Comparison of ENCODE assay signal across 13 cellular contexts in genomic region chr2:45331034-45331786, GRCh38.
A peak's percentile ranks its signal among the peaks of the same experiment; 100 is the strongest.
DNase-seq lines count a peak whose midpoint lies in the region; ATAC-seq, FAIRE-seq and TF ChIP-seq lines count a peak whose summit lies in the region.
"Had no signal": no experiment of that assay in that cellular context is flagged by ENCODE, and none has a peak within 500 bp of the region (broad histone marks: within the 10 kb centered on the region; RNA-seq: fewer than 3 reads in every experiment).

No MANE protein-coding gene starts in this region.

- TF ChIP-seq CTCF in 22Rv1 (IDR thresholded peaks at IDR 0.05) (no peak), HepG2 (CRISPR knock-in tag; IDR thresholded peaks at IDR 0.05) (no peak), GM20000 (IDR thresholded peaks at IDR 0.05; ENCODE audit: extremely low read depth, missing control alignments) (no peak)

- H2AFZ ChIP-seq in HepG2 (ENCODE audit: low read length): no peak overlapping the region

- no peak for TF ChIP-seq RAD21 in HepG2 (CRISPR knock-in tag; IDR thresholded peaks at IDR 0.05)

- no peaks in the 10 kb centered on the region for H4K20me1 ChIP-seq in HepG2 (ENCODE audit: insufficient read depth, low read length)

- peaks cover 2 to 61% of the 10 kb centered on the region in 2 experiments; a peak in 4 of 5 replicates for H3K27me3 ChIP-seq in HepG2 (ENCODE audit: control insufficient read depth in 1 of 2, insufficient read depth in 2 of 2, low read length in 2 of 2)
- H3K27me3 ChIP-seq: ascending aorta had no signal

- no peaks in the 10 kb centered on the region for H3K79me2 ChIP-seq in HepG2 (ENCODE audit: insufficient read depth, low read length)

- H3K4me3 ChIP-seq in HepG2 (replicated peaks in 1 of 3; ENCODE audit: insufficient read depth in 1 of 3, low read depth in 2 of 3, low read length in 3 of 3): no peak overlapping the region
- H3K4me3 ChIP-seq: ascending aorta had no signal

- WGBS in HepG2 (ENCODE audit: low lambda C conversion rate): 5% methylated on average over 13 of the region's 13 CpGs

- H3K27ac ChIP-seq in 22Rv1 (peak overlapping the region; percentile 65), HepG2 (ENCODE audit: extremely low read length, insufficient read depth, low read length) (no peak overlapping the region)
- H3K27ac ChIP-seq: ascending aorta had no signal

- FAIRE-seq in HepG2 (lab: Jason Lieb, UNC): no peak

- H3K36me3 ChIP-seq in HepG2 (replicated peaks in 1 of 2; ENCODE audit: control insufficient read depth in 1 of 2, insufficient read depth in 2 of 2, low read length in 2 of 2): no peaks in the 10 kb centered on the region
- H3K36me3 ChIP-seq: ascending aorta had no signal

- POLR2A ChIA-PET in HepG2 (lab: Yijun Ruan, JAX): interaction anchor here (0.7 to 4.2 kb wide), 8 partner anchors 12 to 94 kb away, joined by 3 to 22 read pairs (median 4); no protein-coding TSS in a partner anchor

- ATAC-seq in HepG2: peak; percentile 63
- ATAC-seq in HG03469 (IDR thresholded peaks at IDR 0.05; ENCODE audit: unreplicated experiment): no peak
- ATAC-seq in HG02759 (IDR thresholded peaks at IDR 0.05; ENCODE audit: unreplicated experiment): no peak
- ATAC-seq: activated T-helper 17 cell treated with anti-CD3 and anti-CD28 coated beads, Interleukin-2, amount 50 U/mL, for 72 hours had no signal

- 0 out of 4 replicates have a peak, but pooled peaks of 1 of the 2 experiments have one; percentile 15 for TF ChIP-seq EP300 in HepG2 (IDR thresholded peaks at IDR 0.05; ENCODE audit: low read depth in 2 of 2, low read length in 2 of 2)
- TF ChIP-seq EP300 in HepG2 (CRISPR knock-in tag; IDR thresholded peaks at IDR 0.05; ENCODE audit: borderline replicate concordance): no peak

- H3K4me2 ChIP-seq in HepG2 (ENCODE audit: low read depth, low read length): peak overlapping the region; percentile 38

- no peak for TF ChIP-seq POLR2A in HepG2 (IDR thresholded peaks at IDR 0.05; ENCODE audit: insufficient read depth in 1 of 2, low read depth in 2 of 2, low read length in 2 of 2)

- in situ Hi-C loops in HepG2 (cut with HindIII; ENCODE audit: extremely low pct_ligation_motif_present, low pct_unique_long_range_greater_than_20kb): no loop called here

- CTCF ChIA-PET in HepG2 (lab: Yijun Ruan, JAX; ENCODE audit: low intra/inter-chr PET ratio, low total read pairs): no interaction called here

- DNase-seq in HT-29 (ENCODE audit: low spot score): peak; percentile 37
- peak; percentile 32 for DNase-seq in RPMI7951 (ENCODE audit: low read depth)
- DNase-seq in HepG2 (ENCODE audit: low spot score): peak; percentile 53
- no peak for DNase-seq in globus pallidus (ENCODE audit: low spot score)
- DNase-seq in GM20000 (ENCODE audit: low spot score): no peak
- DNase-seq: activated CD4-positive, alpha-beta T cell treated with anti-CD3 and anti-CD28 coated beads, Interleukin-2, amount 50 U/mL, for 4 hours; NCI-H226; RPMI8226 had no signal

- intact Hi-C loops in HepG2 (cut with micrococcal nuclease; ENCODE audit: unreplicated experiment): loop anchor here (1.0 kb wide), 2 partner anchors 42 to 57 kb away; no protein-coding TSS in a partner anchor

- H3K4me1 ChIP-seq in HepG2 (ENCODE audit: insufficient read depth, low read length): peaks cover 49% of the 10 kb centered on the region
- H3K4me1 ChIP-seq: ascending aorta had no signal

- no peak overlapping the region for H3K9ac ChIP-seq in HepG2 (ENCODE audit: insufficient read depth, low read depth, low read length)

- no TSS peak for BruUV-seq in HepG2 (replicated peaks; lab: Mats Ljungman, UMichigan)

- no peaks in the 10 kb centered on the region for H3K9me3 ChIP-seq in HepG2 (ENCODE audit: low read length)
- H3K9me3 ChIP-seq: ascending aorta had no signal

TF ChIP-seq in HepG2, 621 proteins besides CTCF, POLR2A, EP300 and RAD21 (continues in another document):
- no peak for TF ChIP-seq GATA4 (IDR thresholded peaks at IDR 0.05; ENCODE audit: borderline replicate concordance, low read depth)
- no peak for TF ChIP-seq BRCA1 (CRISPR knock-in tag; IDR thresholded peaks at IDR 0.05)
- no peak for TF ChIP-seq THRA (CRISPR knock-in tag; IDR thresholded peaks at IDR 0.05; ENCODE audit: borderline replicate concordance)
- TF ChIP-seq ZNF605 (CRISPR knock-in tag; IDR thresholded peaks at IDR 0.05): 0 out of 2 replicates have a peak, but pooled peaks have one; percentile 45
- peak; percentile 26; the same call in 1 of the 2 replicates for TF ChIP-seq AHDC1 (CRISPR knock-in tag; IDR thresholded peaks at IDR 0.05; ENCODE audit: borderline replicate concordance)
- TF ChIP-seq ARID5B (CRISPR knock-in tag; IDR thresholded peaks at IDR 0.05): peak; percentile 33; the same call in 1 of the 2 replicates
- TF ChIP-seq SP5 (CRISPR knock-in tag; IDR thresholded peaks at IDR 0.05; ENCODE audit: borderline replicate concordance, low read depth): 0 out of 2 replicates have a peak, but pooled peaks have one; percentile 38

Comparison
In these comparisons a context has a peak if more than half of its experiments do, and no peak if none do; other contexts are left out.
1. DNase-seq: peak in HT-29 (single experiment), RPMI7951 (single experiment) and HepG2 (single experiment); none in globus pallidus (single experiment) and GM20000 (single experiment).